Comparison of ENCODE assay signal across 1 cellular context in the genomic region with DNA sequence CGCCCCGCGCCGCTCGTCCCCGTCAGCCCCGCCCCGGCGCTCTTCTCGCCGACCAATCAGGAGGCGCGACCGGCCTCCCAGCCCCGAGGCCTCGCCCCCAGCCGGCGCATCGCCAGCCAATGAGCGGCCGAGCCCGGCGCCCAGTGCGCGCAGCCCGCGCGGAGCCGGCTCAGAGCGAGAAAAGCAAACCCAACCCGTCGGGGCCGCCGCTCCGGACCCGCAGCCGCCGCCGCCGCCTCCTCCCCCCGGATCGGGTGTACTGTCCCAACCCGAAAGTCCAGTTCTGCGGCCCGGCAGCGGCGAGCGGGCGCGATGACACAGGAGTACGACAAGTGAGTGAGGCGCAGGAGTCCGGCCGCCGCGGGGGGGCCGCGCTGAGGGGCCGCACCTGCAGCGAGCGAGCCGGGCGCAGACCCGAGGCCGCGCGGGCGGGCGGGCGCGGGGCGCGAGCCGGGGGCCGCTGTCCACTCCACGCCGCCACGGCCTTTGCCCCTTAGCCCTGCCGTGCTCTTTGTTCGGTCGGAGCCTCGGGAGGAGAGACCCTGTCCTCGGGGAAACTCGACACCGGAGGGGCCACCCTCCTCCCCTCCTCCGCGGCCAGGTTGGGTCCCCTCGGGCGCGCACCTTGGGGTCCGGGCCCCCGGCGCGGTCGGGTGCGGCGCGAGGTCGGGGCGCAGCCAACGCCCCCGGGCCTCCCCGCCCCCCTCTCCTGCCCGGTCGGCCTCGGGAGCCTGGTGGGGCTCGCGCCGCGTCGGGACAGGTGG.
TF ChIP-seq lines count a peak whose summit lies in the region.

A gene with protein sequence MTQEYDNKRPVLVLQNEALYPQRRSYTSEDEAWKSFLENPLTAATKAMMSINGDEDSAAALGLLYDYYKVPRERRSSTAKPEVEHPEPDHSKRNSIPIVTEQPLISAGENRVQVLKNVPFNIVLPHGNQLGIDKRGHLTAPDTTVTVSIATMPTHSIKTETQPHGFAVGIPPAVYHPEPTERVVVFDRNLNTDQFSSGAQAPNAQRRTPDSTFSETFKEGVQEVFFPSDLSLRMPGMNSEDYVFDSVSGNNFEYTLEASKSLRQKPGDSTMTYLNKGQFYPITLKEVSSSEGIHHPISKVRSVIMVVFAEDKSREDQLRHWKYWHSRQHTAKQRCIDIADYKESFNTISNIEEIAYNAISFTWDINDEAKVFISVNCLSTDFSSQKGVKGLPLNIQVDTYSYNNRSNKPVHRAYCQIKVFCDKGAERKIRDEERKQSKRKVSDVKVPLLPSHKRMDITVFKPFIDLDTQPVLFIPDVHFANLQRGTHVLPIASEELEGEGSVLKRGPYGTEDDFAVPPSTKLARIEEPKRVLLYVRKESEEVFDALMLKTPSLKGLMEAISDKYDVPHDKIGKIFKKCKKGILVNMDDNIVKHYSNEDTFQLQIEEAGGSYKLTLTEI (plus strand): TSS at position 172 of the 764 bp plus-strand sequence. CDS start 141 bp downstream, at position 313.

TF ChIP-seq in HepG2, 621 proteins besides CTCF, POLR2A, EP300 and RAD21 (continued from another document and continues in another):
- TF ChIP-seq PAXIP1 (CRISPR knock-in tag; conservative IDR thresholded peaks at IDR 0.05), result peak; percentile 36; the same call in 1 of the 2 replicates
- no peak; the same call in 1 of the 2 replicates for TF ChIP-seq HNF4G (IDR thresholded peaks at IDR 0.05; ENCODE audit: borderline replicate concordance, low read depth, low read length)
- peak; percentile 9; the same call in 1 of the 2 replicates for TF ChIP-seq HNF4G (CRISPR knock-in tag; IDR thresholded peaks at IDR 0.05; ENCODE audit: borderline replicate concordance, low read depth)
- no peak for TF ChIP-seq ZEB1 (IDR thresholded peaks at IDR 0.05; ENCODE audit: insufficient replicate concordance, low read depth)
- 0 out of 2 replicates have a peak, but pooled peaks have one; percentile 33 for TF ChIP-seq ZNF609 (CRISPR knock-in tag; IDR thresholded peaks at IDR 0.05; ENCODE audit: borderline replicate concordance)
- no peak for TF ChIP-seq CENPBD1 (CRISPR knock-in tag; IDR thresholded peaks at IDR 0.05; ENCODE audit: borderline replicate concordance, low read depth)
- TF ChIP-seq, protein P1, sequence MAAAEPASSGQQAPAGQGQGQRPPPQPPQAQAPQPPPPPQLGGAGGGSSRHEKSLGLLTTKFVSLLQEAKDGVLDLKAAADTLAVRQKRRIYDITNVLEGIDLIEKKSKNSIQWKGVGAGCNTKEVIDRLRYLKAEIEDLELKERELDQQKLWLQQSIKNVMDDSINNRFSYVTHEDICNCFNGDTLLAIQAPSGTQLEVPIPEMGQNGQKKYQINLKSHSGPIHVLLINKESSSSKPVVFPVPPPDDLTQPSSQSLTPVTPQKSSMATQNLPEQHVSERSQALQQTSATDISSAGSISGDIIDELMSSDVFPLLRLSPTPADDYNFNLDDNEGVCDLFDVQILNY (CRISPR knock-in tag; conservative IDR thresholded peaks at IDR 0.05), result no peak
- TF ChIP-seq ZNF713 (CRISPR knock-in tag; IDR thresholded peaks at IDR 0.05), result no peak
- no peak for TF ChIP-seq GATAD1 (CRISPR knock-in tag; IDR thresholded peaks at IDR 0.05)
- TF ChIP-seq MIER3 (CRISPR knock-in tag; IDR thresholded peaks at IDR 0.05; ENCODE audit: borderline replicate concordance), result no peak
- no peak for TF ChIP-seq GATA4 (IDR thresholded peaks at IDR 0.05; ENCODE audit: borderline replicate concordance, low read depth)
- no peak for TF ChIP-seq ZNF260 (CRISPR knock-in tag; IDR thresholded peaks at IDR 0.05; ENCODE audit: borderline replicate concordance, low read depth)
- no peak for TF ChIP-seq THAP9 (CRISPR knock-in tag; IDR thresholded peaks at IDR 0.05; ENCODE audit: borderline replicate concordance)
- TF ChIP-seq, protein P2, sequence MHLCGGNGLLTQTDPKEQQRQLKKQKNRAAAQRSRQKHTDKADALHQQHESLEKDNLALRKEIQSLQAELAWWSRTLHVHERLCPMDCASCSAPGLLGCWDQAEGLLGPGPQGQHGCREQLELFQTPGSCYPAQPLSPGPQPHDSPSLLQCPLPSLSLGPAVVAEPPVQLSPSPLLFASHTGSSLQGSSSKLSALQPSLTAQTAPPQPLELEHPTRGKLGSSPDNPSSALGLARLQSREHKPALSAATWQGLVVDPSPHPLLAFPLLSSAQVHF (CRISPR knock-in tag; IDR thresholded peaks at IDR 0.05), result no peak
- TF ChIP-seq MTF1 (CRISPR knock-in tag; IDR thresholded peaks at IDR 0.05), result peak; percentile 36; the same call in 1 of the 2 replicates
- TF ChIP-seq ZNF441 (CRISPR knock-in tag; IDR thresholded peaks at IDR 0.05; ENCODE audit: borderline replicate concordance), result peak; percentile 73; the same call in 1 of the 2 replicates
- 0 out of 2 replicates have a peak, but pooled peaks have one; percentile 43 for TF ChIP-seq POGZ (CRISPR knock-in tag; IDR thresholded peaks at IDR 0.05)
- TF ChIP-seq ZBTB14 (CRISPR knock-in tag; IDR thresholded peaks at IDR 0.05), result peak; percentile 86
- no peak for TF ChIP-seq PRPF4 (IDR thresholded peaks at IDR 0.05; ENCODE audit: low read depth, low read length, poor library complexity, severe bottlenecking)
- TF ChIP-seq TMF1 (CRISPR knock-in tag; IDR thresholded peaks at IDR 0.05; ENCODE audit: low read depth), result no peak; the same call in 1 of the 2 replicates
- TF ChIP-seq, protein P3, sequence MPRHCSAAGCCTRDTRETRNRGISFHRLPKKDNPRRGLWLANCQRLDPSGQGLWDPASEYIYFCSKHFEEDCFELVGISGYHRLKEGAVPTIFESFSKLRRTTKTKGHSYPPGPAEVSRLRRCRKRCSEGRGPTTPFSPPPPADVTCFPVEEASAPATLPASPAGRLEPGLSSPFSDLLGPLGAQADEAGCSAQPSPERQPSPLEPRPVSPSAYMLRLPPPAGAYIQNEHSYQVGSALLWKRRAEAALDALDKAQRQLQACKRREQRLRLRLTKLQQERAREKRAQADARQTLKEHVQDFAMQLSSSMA (CRISPR knock-in tag; IDR thresholded peaks at IDR 0.05), result no peak; the same call in 1 of the 2 replicates
- TF ChIP-seq AGO2 (optimal IDR thresholded peaks at IDR 0.05; ENCODE audit: low read depth, low read length), result peak; percentile 55
- 0 out of 2 replicates have a peak, but pooled peaks have one; percentile 25 for TF ChIP-seq ZIK1 (CRISPR knock-in tag; IDR thresholded peaks at IDR 0.05; ENCODE audit: borderline replicate concordance, low read depth)
- no peak for TF ChIP-seq HMGXB3 (CRISPR knock-in tag; IDR thresholded peaks at IDR 0.05; ENCODE audit: borderline replicate concordance)
- no peak for TF ChIP-seq KAT8 (CRISPR knock-in tag; IDR thresholded peaks at IDR 0.05)
- no peak for TF ChIP-seq MLLT10 (CRISPR knock-in tag; IDR thresholded peaks at IDR 0.05)
